ENCODE assay signal across 19 cellular contexts in the genomic region with DNA sequence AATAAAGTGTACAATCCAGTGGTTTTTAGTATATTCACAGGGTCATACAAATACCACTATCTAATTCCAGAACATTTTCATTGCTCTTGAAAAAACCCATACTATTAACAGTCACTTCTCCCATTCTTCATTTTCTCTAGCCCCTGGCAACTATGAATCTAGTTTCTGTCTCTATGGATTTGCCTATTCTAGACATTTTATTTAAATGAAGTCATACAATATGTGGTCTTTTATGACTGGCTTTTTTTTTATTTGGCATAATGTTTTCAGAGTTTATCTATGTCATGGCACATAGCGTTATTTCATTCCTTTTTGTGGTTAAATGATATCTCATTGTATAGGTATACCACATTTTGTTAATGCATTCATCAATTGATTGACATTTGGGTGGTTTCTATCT. TPM values are rescaled to one million over a fixed set of nuclear protein-coding genes. Genes with fewer than 3 reads are reported as not detected.
DNase-seq lines count a peak whose midpoint lies in the region; ATAC-seq, FAIRE-seq and TF ChIP-seq lines count a peak whose summit lies in the region.
"Had no signal": no experiment of that assay in that cellular context is flagged by ENCODE, and none has a peak within 500 bp of the region (broad histone marks: within the 10 kb centered on the region; RNA-seq: fewer than 3 reads in every experiment).

No MANE protein-coding gene starts in this region.

- DNase-seq in natural killer cell (no peak), M059J (ENCODE audit: low read depth) (peak; percentile 55), AG08395 (ENCODE audit: low spot score) (no peak), urothelium cell line (ENCODE audit: low spot score) (no peak), activated T-cell treated with anti-CD3 and anti-CD28 coated beads for 4 hours (no peak)
- DNase-seq in natural killer cell treated with Interleukin-12 subunit alpha and Interleukin-12 subunit beta and Interleukin-15 and Interleukin-18, amount 100 ng/mL, for 72 hours (ENCODE audit: low spot score): no peak
- no peak for DNase-seq in central memory CD8-positive, alpha-beta T cell (ENCODE audit: low spot score in 2 of 2)
- DNase-seq: 8988T, DMS53, Karpas-422, NCI-H1694, NCI-H2081 treated with DMSO at 0.1 percent for 48 hours, NCI-H510A, NCI-H748 treated with DMSO at 0.1 percent for 48 hours, SIG-M5, T-cell had no signal

- H3K9me3 Mint-ChIP-seq in natural killer cell: no peaks in the 10 kb centered on the region
- no peaks in the 10 kb centered on the region for H3K9me3 Mint-ChIP-seq in natural killer cell treated with Interleukin-12 subunit alpha and Interleukin-12 subunit beta and Interleukin-15 and Interleukin-18, amount 100 ng/mL, for 72 hours
- no peaks in the 10 kb centered on the region for H3K9me3 Mint-ChIP-seq in central memory CD8-positive, alpha-beta T cell
- H3K9me3 Mint-ChIP-seq: T-cell had no signal

- intact Hi-C loops in natural killer cell (cut with micrococcal nuclease): no loop called here

- H3K4me3 Mint-ChIP-seq in natural killer cell: no peak overlapping the region
- no peak overlapping the region for H3K4me3 Mint-ChIP-seq in natural killer cell treated with Interleukin-12 subunit alpha and Interleukin-12 subunit beta and Interleukin-15 and Interleukin-18, amount 100 ng/mL, for 72 hours
- no peak overlapping the region for H3K4me3 Mint-ChIP-seq in central memory CD8-positive, alpha-beta T cell
- H3K4me3 Mint-ChIP-seq: T-cell had no signal

- H3K36me3 Mint-ChIP-seq in natural killer cell: peaks cover 7% of the 10 kb centered on the region
- H3K36me3 Mint-ChIP-seq in natural killer cell treated with Interleukin-12 subunit alpha and Interleukin-12 subunit beta and Interleukin-15 and Interleukin-18, amount 100 ng/mL, for 72 hours: peaks cover 6% of the 10 kb centered on the region
- H3K36me3 Mint-ChIP-seq in central memory CD8-positive, alpha-beta T cell (ENCODE audit: insufficient read depth): peaks cover 38% of the 10 kb centered on the region

- H3K27ac Mint-ChIP-seq in natural killer cell: peak overlapping the region; percentile 15 to 50
- H3K27ac Mint-ChIP-seq in natural killer cell treated with Interleukin-12 subunit alpha and Interleukin-12 subunit beta and Interleukin-15 and Interleukin-18, amount 100 ng/mL, for 72 hours: no peak overlapping the region
- H3K27ac Mint-ChIP-seq in central memory CD8-positive, alpha-beta T cell (ENCODE audit: low read depth): peak overlapping the region; percentile 27
- H3K27ac Mint-ChIP-seq: T-cell had no signal

- H3K27me3 Mint-ChIP-seq in natural killer cell (ENCODE audit: low read depth in 2 of 2): no peaks in the 10 kb centered on the region
- no peaks in the 10 kb centered on the region for H3K27me3 Mint-ChIP-seq in natural killer cell treated with Interleukin-12 subunit alpha and Interleukin-12 subunit beta and Interleukin-15 and Interleukin-18, amount 100 ng/mL, for 72 hours
- H3K27me3 Mint-ChIP-seq in central memory CD8-positive, alpha-beta T cell: no peaks in the 10 kb centered on the region
- H3K27me3 Mint-ChIP-seq: T-cell had no signal

- no peak for TF ChIP-seq CTCF in natural killer cell (IDR thresholded peaks at IDR 0.05)

- H3K4me1 Mint-ChIP-seq in natural killer cell: peaks cover 39 to 46% of the 10 kb centered on the region in 2 donors
- peaks cover 12 to 14% of the 10 kb centered on the region in 2 donors for H3K4me1 Mint-ChIP-seq in natural killer cell treated with Interleukin-12 subunit alpha and Interleukin-12 subunit beta and Interleukin-15 and Interleukin-18, amount 100 ng/mL, for 72 hours (ENCODE audit: low read depth in 2 of 2)
- H3K4me1 Mint-ChIP-seq in central memory CD8-positive, alpha-beta T cell: peaks cover 41% of the 10 kb centered on the region

- no peak for FAIRE-seq in urothelium cell line (lab: Jason Lieb, UNC)
- FAIRE-seq: GM12878 had no signal

- no peak for ATAC-seq in natural killer cell
- ATAC-seq in natural killer cell treated with Interleukin-12 subunit alpha and Interleukin-12 subunit beta and Interleukin-15 and Interleukin-18, amount 100 ng/mL, for 72 hours: no peak
- ATAC-seq in central memory CD8-positive, alpha-beta T cell (replicated peaks; ENCODE audit: extremely low read depth, poor library complexity, severe bottlenecking): no peak
- no peak for ATAC-seq in HG03571 (IDR thresholded peaks at IDR 0.05; ENCODE audit: unreplicated experiment)
- ATAC-seq: GM12878, Panc1, T-cell had no signal

RNA-seq across cellular contexts. Expression of gene KDM2A, which starts 59.4 kb away (rescaled TPM):
- 100 to 1,000 TPM; 268 to 312 (median 283) TPM for total RNA-seq in natural killer cell
- 100 to 1,000 TPM; 151 to 178 TPM for total RNA-seq in natural killer cell treated with Interleukin-12 subunit alpha and Interleukin-12 subunit beta and Interleukin-15 and Interleukin-18, amount 100 ng/mL, for 72 hours
- 19.0 and 36.1 TPM in 2 replicates for total RNA-seq in M059J (2014; rRNA removed; shearing (Covaris generic))

Comparison
In these comparisons a context has a peak if more than half of its experiments do, and no peak if none do; other contexts are left out.
1. H3K27ac Mint-ChIP-seq: peak in natural killer cell (2 of 2) and central memory CD8-positive, alpha-beta T cell (single experiment); none in natural killer cell treated with Interleukin-12 subunit alpha and Interleukin-12 subunit beta and Interleukin-15 and Interleukin-18, amount 100 ng/mL, for 72 hours (0 of 2).